In genomic region chr1:32516402-32516801, GRCh38 we compare ENCODE assay signal across 28 cellular contexts. TPM values are rescaled to one million over a fixed set of nuclear protein-coding genes. Genes with fewer than 3 reads are reported as not detected.
"Had no signal": no experiment of that assay in that cellular context is flagged by ENCODE, and none has a peak within 500 bp of the region (broad histone marks: within the 10 kb centered on the region; RNA-seq: fewer than 3 reads in every experiment).

No MANE protein-coding gene starts in this region.

- H3K27ac ChIP-seq: epithelial cell of prostate, esophagus squamous epithelium, gastrocnemius medialis, heart right ventricle, left lung, lower lobe of right lung had no signal

- ATAC-seq: effector memory CD8-positive, alpha-beta T cell; esophagus mucosa; gastrocnemius medialis; heart right ventricle; left cardiac atrium; left lung; left ventricle myocardium superior; lower lobe of right lung; mucosa of descending colon; naive thymus-derived CD8-positive, alpha-beta T cell had no signal

- H3K36me3 ChIP-seq: esophagus squamous epithelium, gastrocnemius medialis, heart right ventricle, left lung, lower lobe of right lung had no signal

- DNase-seq: cortex of kidney; effector CD8-positive, alpha-beta T cell; effector memory CD8-positive, alpha-beta T cell; endodermal cell; erythroblast; esophagus squamous epithelium; foreskin fibroblast; foreskin melanocyte; gastrocnemius medialis; glutamatergic neuron; head of caudate nucleus; heart right ventricle; hippocampal formation; left cardiac atrium; left lung; left ventricle myocardium superior; lower lobe of right lung; mesenchymal stem cell; mucosa of descending colon; naive B cell; naive thymus-derived CD8-positive, alpha-beta T cell had no signal

- H3K4me3 ChIP-seq: esophagus squamous epithelium, gastrocnemius medialis, heart right ventricle, left lung, lower lobe of right lung, mucosa of descending colon had no signal

- H3K9me3 ChIP-seq: esophagus squamous epithelium, gastrocnemius medialis, heart right ventricle, left lung, lower lobe of right lung, mucosa of descending colon had no signal

- H3K27me3 ChIP-seq: gastrocnemius medialis, heart right ventricle, left lung had no signal

- FAIRE-seq: endometrium, islet of Langerhans, keratinocyte had no signal

RNA-seq across cellular contexts. Expression of gene ZBTB8A, which starts 22.8 kb away (rescaled TPM):
- total RNA-seq: naive thymus-derived CD8-positive, alpha-beta T cell had no signal
- polyA plus RNA-seq: naive thymus-derived CD8-positive, alpha-beta T cell had no signal

RNA-seq across cellular contexts. Expression of gene ZBTB8B, which starts 51.5 kb away (rescaled TPM):
- total RNA-seq: esophagus mucosa; esophagus squamous epithelium; gastrocnemius medialis; glomerular endothelial cell; left ventricle myocardium superior; mesenteric fat pad; naive thymus-derived CD8-positive, alpha-beta T cell had no signal
- polyA plus RNA-seq: keratinocyte; naive thymus-derived CD8-positive, alpha-beta T cell had no signal
